11 cellular contexts compared by ENCODE assay signal in the genomic region with DNA sequence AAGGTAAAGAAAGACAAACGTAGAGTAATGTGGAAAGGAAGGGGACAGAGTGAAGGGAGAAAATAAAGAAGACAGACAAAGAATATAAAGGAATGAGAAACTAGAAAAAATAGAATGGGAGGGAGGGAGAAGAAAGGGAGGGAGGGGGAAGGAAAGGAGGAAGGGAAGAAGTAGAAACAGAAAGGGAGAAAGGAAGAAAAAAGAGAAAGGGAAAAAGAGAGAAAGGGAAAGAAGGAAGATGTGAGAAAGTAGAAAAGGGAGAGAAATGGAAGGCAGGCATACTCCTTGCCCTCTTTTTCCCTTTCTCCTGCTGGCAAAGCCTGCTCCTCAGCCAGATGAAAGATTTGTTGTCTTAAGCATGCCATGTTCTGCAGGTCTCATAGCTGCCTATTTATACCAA.
"Had no signal": no experiment of that assay in that cellular context is flagged by ENCODE, and none has a peak within 500 bp of the region (broad histone marks: within the 10 kb centered on the region; RNA-seq: fewer than 3 reads in every experiment).

No MANE protein-coding gene starts in this region.

- H2AFZ ChIP-seq: GM23248, GM23338 had no signal

- H3K9ac ChIP-seq: GM23248 had no signal

- H3K4me2 ChIP-seq: GM23338 had no signal

- DNase-seq: GM23248, GOT3, H7, H9, HCEC 1CT, HFFc6 had no signal

- ATAC-seq: GM23338, HCT116 had no signal

- H3K4me3 ChIP-seq: GM23248, GM23338, HAP-1 had no signal

- FAIRE-seq: H1, H54 had no signal

- H3K27ac ChIP-seq: GM23248 had no signal

- H3K4me1 ChIP-seq: HAP-1 had no signal

- H3K9me3 ChIP-seq: HAP-1 had no signal

- H3K36me3 ChIP-seq: HAP-1 had no signal
